In genomic region chr11:116909245-116909644, GRCh38 we compare ENCODE assay signal across 17 cellular contexts.
DNase-seq lines count a peak whose midpoint lies in the region; ATAC-seq and TF ChIP-seq lines count a peak whose summit lies in the region.
"Had no signal": no experiment of that assay in that cellular context is flagged by ENCODE, and none has a peak within 500 bp of the region (broad histone marks: within the 10 kb centered on the region; RNA-seq: fewer than 3 reads in every experiment).

No MANE protein-coding gene starts in this region.

- intact Hi-C loops in activated CD4-positive, alpha-beta T cell treated with anti-CD3 and anti-CD28 coated beads for 36 hours (cut with DNase I, micrococcal nuclease): no loop called here
- intact Hi-C loops in PC-9 (cut with micrococcal nuclease; ENCODE audit: unreplicated experiment): no loop called here

- no peak for DNase-seq in activated CD4-positive, alpha-beta T cell treated with anti-CD3 and anti-CD28 coated beads for 36 hours
- DNase-seq in activated CD4-positive, alpha-beta T cell treated with anti-CD3 and anti-CD28 coated beads, Interleukin-2, amount 50 U/mL, for 1 hour: no peak
- DNase-seq in PC-9 (peak in 1 of 2 experiments; percentile 77), epithelial cell of esophagus (ENCODE audit: low read depth) (peak; percentile 31), progenitor cell of endocrine pancreas (ENCODE audit: low spot score, unreplicated experiment) (no peak), DMS79 treated with DMSO at 0.1 percent for 48 hours (lab: John Stamatoyannopoulos, UW) (no peak), dermis blood vessel endothelial cell (no peak), NAMALWA (ENCODE audit: low spot score) (no peak)
- DNase-seq: CD8-positive, alpha-beta T cell; DND-41; NCI-H1417 treated with DMSO at 0.1 percent for 48 hours; NCI-H1930; Peyer's patch; Right ventricle myocardium superior had no signal

- peaks cover 6% of the 10 kb centered on the region; the same call in 1 of the 2 replicates for H3F3A ChIP-seq in PC-9 (ENCODE audit: insufficient read depth, low read depth)

- peaks cover 6% of the 10 kb centered on the region; the same call in 1 of the 2 replicates for H3K79me2 ChIP-seq in PC-9 (ENCODE audit: low read depth)

- no peaks in the 10 kb centered on the region for H3K9me3 Mint-ChIP-seq in activated CD4-positive, alpha-beta T cell treated with anti-CD3 and anti-CD28 coated beads for 36 hours (ENCODE audit: low read depth)
- no peaks in the 10 kb centered on the region for H3K9me3 Mint-ChIP-seq in progenitor cell of endocrine pancreas (ENCODE audit: low read depth)
- H3K9me3 Mint-ChIP-seq: CD8-positive, alpha-beta T cell; GM23338 had no signal

- H3K27ac ChIP-seq in PC-9: peak overlapping the region; percentile 74
- H3K27ac ChIP-seq: 22Rv1, Peyer's patch had no signal

- H3K4me3 ChIP-seq in PC-9: no peak overlapping the region
- H3K4me3 ChIP-seq in epithelial cell of esophagus (ENCODE audit: low read length): no peak overlapping the region
- H3K4me3 ChIP-seq: GM23338, K562, Peyer's patch had no signal

- H4K20me1 ChIP-seq in PC-9 (ENCODE audit: insufficient read depth): no peaks in the 10 kb centered on the region

- H3K4me1 ChIP-seq in PC-9 (replicated peaks; ENCODE audit: insufficient read depth): peaks cover 30% of the 10 kb centered on the region
- H3K4me1 ChIP-seq: Peyer's patch had no signal

- no peaks in the 10 kb centered on the region for H3K9me3 ChIP-seq in PC-9 (ENCODE audit: insufficient read depth, low read depth)
- H3K9me3 ChIP-seq: Peyer's patch had no signal

- no peaks in the 10 kb centered on the region for H3K36me3 ChIP-seq in PC-9 (ENCODE audit: low read depth)
- H3K36me3 ChIP-seq: Peyer's patch had no signal

- H3K36me3 Mint-ChIP-seq in activated CD4-positive, alpha-beta T cell treated with anti-CD3 and anti-CD28 coated beads for 36 hours (ENCODE audit: low read depth): peaks cover 13% of the 10 kb centered on the region
- peaks cover 5% of the 10 kb centered on the region for H3K36me3 Mint-ChIP-seq in progenitor cell of endocrine pancreas (ENCODE audit: insufficient read depth)

- H3K4me3 Mint-ChIP-seq in activated CD4-positive, alpha-beta T cell treated with anti-CD3 and anti-CD28 coated beads for 36 hours: no peak overlapping the region
- H3K4me3 Mint-ChIP-seq in progenitor cell of endocrine pancreas (ENCODE audit: low read depth): no peak overlapping the region
- H3K4me3 Mint-ChIP-seq: CD8-positive, alpha-beta T cell; GM23338 had no signal

- no peaks in the 10 kb centered on the region for H3K27me3 Mint-ChIP-seq in activated CD4-positive, alpha-beta T cell treated with anti-CD3 and anti-CD28 coated beads for 36 hours
- no peaks in the 10 kb centered on the region for H3K27me3 Mint-ChIP-seq in progenitor cell of endocrine pancreas

- peaks cover 20% of the 10 kb centered on the region for H3K4me1 Mint-ChIP-seq in activated CD4-positive, alpha-beta T cell treated with anti-CD3 and anti-CD28 coated beads for 36 hours
- H3K4me1 Mint-ChIP-seq in progenitor cell of endocrine pancreas (ENCODE audit: low read depth): peaks cover 6% of the 10 kb centered on the region
- H3K4me1 Mint-ChIP-seq: GM23338 had no signal

- no peaks in the 10 kb centered on the region for H3K27me3 ChIP-seq in PC-9 (ENCODE audit: insufficient read depth, low read depth)
- H3K27me3 ChIP-seq: Peyer's patch had no signal

- no peaks in the 10 kb centered on the region for H3K9me2 ChIP-seq in PC-9 (ENCODE audit: insufficient read depth)

- TF ChIP-seq CTCF in PC-9 (conservative IDR thresholded peaks at IDR 0.05) (no peak), epithelial cell of esophagus (IDR thresholded peaks at IDR 0.05; ENCODE audit: insufficient read depth, low read depth, low read length, missing control alignments) (no peak), progenitor cell of endocrine pancreas (IDR thresholded peaks at IDR 0.05; ENCODE audit: unreplicated experiment) (no peak)

- no TSS peak for BruUV-seq in PC-9 (replicated peaks; lab: Mats Ljungman, UMichigan)

- POLR2A ChIA-PET in activated CD4-positive, alpha-beta T cell treated with anti-CD3 and anti-CD28 coated beads for 36 hours (lab: Charles Lee): no interaction called here
- POLR2A ChIA-PET in PC-9 (lab: Charles Lee; ENCODE audit: unreplicated experiment): interaction anchor here (0.6 kb wide), 1 partner anchor 140 kb away, joined by 3 read pairs; no protein-coding TSS in a partner anchor

- no peak overlapping the region for H2AFZ ChIP-seq in PC-9
- H2AFZ ChIP-seq: GM23338 had no signal

- CTCF ChIA-PET in activated CD4-positive, alpha-beta T cell treated with anti-CD3 and anti-CD28 coated beads for 36 hours (lab: Charles Lee): interaction anchor here (0.8 to 4.1 kb wide), 4 partner anchors 8 to 118 kb away, joined by 3 to 12 read pairs (median 3); partner anchors contain the start of gene APOA5
- CTCF ChIA-PET in PC-9 (lab: Charles Lee): no interaction called here

- H3K27ac Mint-ChIP-seq in activated CD4-positive, alpha-beta T cell treated with anti-CD3 and anti-CD28 coated beads for 36 hours: peak overlapping the region; percentile 34
- peak overlapping the region; percentile 10 for H3K27ac Mint-ChIP-seq in progenitor cell of endocrine pancreas
- H3K27ac Mint-ChIP-seq: CD8-positive, alpha-beta T cell; GM23338 had no signal

- peak; percentile 33 for ATAC-seq in activated CD4-positive, alpha-beta T cell treated with anti-CD3 and anti-CD28 coated beads for 36 hours
- ATAC-seq: CD8-positive, alpha-beta T cell; GM23338; K562 had no signal

- peak overlapping the region; percentile 24 for H3K4me2 ChIP-seq in PC-9
- H3K4me2 ChIP-seq: GM23338 had no signal
